In the genomic region with DNA sequence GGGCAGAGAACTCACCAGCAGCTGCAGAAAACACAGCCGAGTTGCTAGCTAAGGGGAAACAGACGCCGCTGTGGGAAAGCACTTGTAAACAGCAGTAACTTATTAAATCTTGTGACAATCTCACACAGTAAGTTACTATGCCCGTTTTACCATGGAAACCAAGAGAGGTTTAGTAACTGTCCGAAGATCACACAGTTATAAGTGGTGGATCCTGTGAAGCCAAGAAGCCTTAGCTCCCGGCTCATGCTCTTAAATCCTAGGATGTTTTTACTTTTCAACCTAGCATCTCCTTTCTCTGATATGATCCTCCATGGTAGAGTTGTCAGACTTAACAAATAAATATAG, we compare ENCODE assay signal across 8 cellular contexts. TPM values are rescaled to one million over a fixed set of nuclear protein-coding genes. Genes with fewer than 3 reads are reported as not detected.
DNase-seq lines count a peak whose midpoint lies in the region; ATAC-seq and TF ChIP-seq lines count a peak whose summit lies in the region.

No MANE protein-coding gene starts in this region.

- H3K4me3 ChIP-seq in BJ (ENCODE audit: low read depth, low read length): peak overlapping the region; percentile 59
- H3K4me3 ChIP-seq in NT2/D1 (ENCODE audit: insufficient read length, low read depth): peak overlapping the region; percentile 74
- peak overlapping the region in 1 of 2 donors; percentile 80 for H3K4me3 ChIP-seq in neuronal stem cell (ENCODE audit: low read length in 2 of 2)

- POLR2A ChIA-PET in BJ (lab: Charles Lee): interaction anchor here (0.6 to 1.1 kb wide), 2 partner anchors 509 to 1263 kb away, joined by 5 to 7 read pairs; no protein-coding TSS in a partner anchor

- no peak overlapping the region for H2BK12ac ChIP-seq in neuronal stem cell (ENCODE audit: low read length)

- H2AK5ac ChIP-seq in neuronal stem cell (ENCODE audit: low read depth, low read length): no peak overlapping the region

- no peak overlapping the region for H3K23ac ChIP-seq in neuronal stem cell (ENCODE audit: low read depth, low read length, poor library complexity)

- CTCF ChIA-PET in BJ (lab: Yijun Ruan, JAX): interaction anchor here (0.8 to 2.7 kb wide), 34 partner anchors 9 to 840 kb away, joined by 3 to 95 read pairs (median 4); no protein-coding TSS in a partner anchor

- H3K9me3 ChIP-seq in NT2/D1 (ENCODE audit: insufficient read depth, low read length) (no peaks in the 10 kb centered on the region), neuronal stem cell (replicated peaks in 1 of 2; ENCODE audit: control insufficient read depth in 2 of 2, insufficient read depth in 1 of 2, low read depth in 1 of 2, low read length in 2 of 2) (no peaks in the 10 kb centered on the region)

- H3K27me3 ChIP-seq in BJ (ENCODE audit: control insufficient read depth, insufficient read depth, low read length) (peaks cover 8% of the 10 kb centered on the region), NT2/D1 (ENCODE audit: insufficient read depth, insufficient read length) (peaks cover 18% of the 10 kb centered on the region), neuronal stem cell (ENCODE audit: control insufficient read depth in 3 of 3, insufficient read depth in 3 of 3, low read depth in 1 of 3, low read length in 3 of 3) (peaks cover 0 to 7% (median 0%) of the 10 kb centered on the region in 3 experiments)

- H3K79me1 ChIP-seq in neuronal stem cell (ENCODE audit: low read depth, low read length): no peaks in the 10 kb centered on the region

- no peak overlapping the region for H2BK15ac ChIP-seq in neuronal stem cell (ENCODE audit: low read length)

- no peak overlapping the region for H3K18ac ChIP-seq in neuronal stem cell (ENCODE audit: low read length)

- no peak overlapping the region for H3K9ac ChIP-seq in NT2/D1 (ENCODE audit: insufficient read length, low read depth)
- H3K9ac ChIP-seq in neuronal stem cell (ENCODE audit: low read depth, low read length, poor library complexity): no peak overlapping the region

- H3K4ac ChIP-seq in neuronal stem cell (ENCODE audit: low read length): no peak overlapping the region

- H3K4me1 ChIP-seq in NT2/D1 (ENCODE audit: insufficient read depth, insufficient read length) (peaks cover 3% of the 10 kb centered on the region), neuronal stem cell (ENCODE audit: control insufficient read depth in 2 of 2, insufficient read depth in 1 of 2, low read depth in 1 of 2, low read length in 2 of 2) (peaks cover 14 to 26% of the 10 kb centered on the region in 2 donors)

- H3K27ac ChIP-seq in epithelial cell of prostate (peak overlapping the region; percentile 72), neuronal stem cell (replicated peaks; ENCODE audit: low read length) (no peak overlapping the region)

- no peak overlapping the region for H4K91ac ChIP-seq in neuronal stem cell (ENCODE audit: low read depth, low read length, poor library complexity)

- intact Hi-C loops in posterior vena cava (cut with DNase I): loop anchor here (2.0 to 10.0 kb wide), 5 partner anchors 62 to 834 kb away; no protein-coding TSS in a partner anchor

- in situ Hi-C loops in GM13977 (cut with MboI; ENCODE audit: low pct_unique_long_range_greater_than_20kb, low sequenced_read_pairs, unreplicated experiment): loop anchor here (25.0 kb wide), 1 partner anchor 826 kb away; no protein-coding TSS in a partner anchor

- no peak overlapping the region for H2BK5ac ChIP-seq in neuronal stem cell (ENCODE audit: low read length)

- no peak overlapping the region for H3K14ac ChIP-seq in neuronal stem cell (ENCODE audit: low read length)

- ATAC-seq in HG03095 (IDR thresholded peaks at IDR 0.05; ENCODE audit: unreplicated experiment) (no peak), left lobe of liver (no peak)

- TF ChIP-seq CTCF in BJ (IDR thresholded peaks at IDR 0.05; ENCODE audit: insufficient read depth, low read depth, low read length) (no peak), GM13977 (IDR thresholded peaks at IDR 0.05; ENCODE audit: extremely low read depth, insufficient read depth, missing control alignments) (no peak)

- no peak overlapping the region for H2BK120ac ChIP-seq in neuronal stem cell (ENCODE audit: low read depth, low read length)

- no peak overlapping the region for H4K8ac ChIP-seq in neuronal stem cell (ENCODE audit: low read depth, low read length)

- DNase-seq in BJ (ENCODE audit: low read depth) (no peak), NT2/D1 (ENCODE audit: low read depth, low spot score) (no peak), epithelial cell of prostate (ENCODE audit: low read depth, low spot score) (no peak), neuronal stem cell (ENCODE audit: low spot score) (no peak), GM13977 (ENCODE audit: low spot score) (no peak), posterior vena cava (ENCODE audit: low spot score) (no peak), left lobe of liver (ENCODE audit: low spot score) (no peak)

- peak overlapping the region; percentile 94 for H2AFZ ChIP-seq in neuronal stem cell (ENCODE audit: low read length)

- H3K36me3 ChIP-seq in BJ (ENCODE audit: control insufficient read depth, insufficient read depth, low read length): no peaks in the 10 kb centered on the region
- peaks cover 13% of the 10 kb centered on the region for H3K36me3 ChIP-seq in NT2/D1 (ENCODE audit: insufficient read depth, insufficient read length, low read length)
- no peaks in the 10 kb centered on the region for H3K36me3 ChIP-seq in neuronal stem cell (replicated peaks in 1 of 2; ENCODE audit: control insufficient read depth in 2 of 2, insufficient read depth in 2 of 2, low read length in 2 of 2)

- WGBS in neuronal stem cell (ENCODE audit: extremely low coverage in 2 of 2, insufficient read length in 2 of 2, insufficient replicate concordance in 1 of 2), 2 donors: no CpG with 5 or more reads among the region's 6 CpGs

- peak overlapping the region; percentile 74 for H3K4me2 ChIP-seq in neuronal stem cell (ENCODE audit: insufficient read depth, low read length, poor library complexity, severe bottlenecking)

RNA-seq across cellular contexts. Expression of gene SULF2, which starts 1.5 kb away (rescaled TPM):
- polyA plus RNA-seq in BJ (2011; rRNA removed): 10.7 and 13.2 TPM in 2 replicates
- polyA minus RNA-seq in BJ (2011; rRNA and poly(A)+ RNA removed): 22.5 and 27.0 TPM in 2 replicates
- polyA plus RNA-seq in neuronal stem cell (2013, experiment 1 of 2): 46.1 TPM
- polyA plus RNA-seq in neuronal stem cell (2013, experiment 2 of 2): 48.2 TPM
- total RNA-seq in posterior vena cava: 100 to 1,000 TPM in 1 of 2 donors, 10 to 100 TPM in 1; 89.4 to 141 TPM
- 110 TPM for total RNA-seq in left lobe of liver
